Comparison of ENCODE assay signal across 12 cellular contexts in the genomic region with DNA sequence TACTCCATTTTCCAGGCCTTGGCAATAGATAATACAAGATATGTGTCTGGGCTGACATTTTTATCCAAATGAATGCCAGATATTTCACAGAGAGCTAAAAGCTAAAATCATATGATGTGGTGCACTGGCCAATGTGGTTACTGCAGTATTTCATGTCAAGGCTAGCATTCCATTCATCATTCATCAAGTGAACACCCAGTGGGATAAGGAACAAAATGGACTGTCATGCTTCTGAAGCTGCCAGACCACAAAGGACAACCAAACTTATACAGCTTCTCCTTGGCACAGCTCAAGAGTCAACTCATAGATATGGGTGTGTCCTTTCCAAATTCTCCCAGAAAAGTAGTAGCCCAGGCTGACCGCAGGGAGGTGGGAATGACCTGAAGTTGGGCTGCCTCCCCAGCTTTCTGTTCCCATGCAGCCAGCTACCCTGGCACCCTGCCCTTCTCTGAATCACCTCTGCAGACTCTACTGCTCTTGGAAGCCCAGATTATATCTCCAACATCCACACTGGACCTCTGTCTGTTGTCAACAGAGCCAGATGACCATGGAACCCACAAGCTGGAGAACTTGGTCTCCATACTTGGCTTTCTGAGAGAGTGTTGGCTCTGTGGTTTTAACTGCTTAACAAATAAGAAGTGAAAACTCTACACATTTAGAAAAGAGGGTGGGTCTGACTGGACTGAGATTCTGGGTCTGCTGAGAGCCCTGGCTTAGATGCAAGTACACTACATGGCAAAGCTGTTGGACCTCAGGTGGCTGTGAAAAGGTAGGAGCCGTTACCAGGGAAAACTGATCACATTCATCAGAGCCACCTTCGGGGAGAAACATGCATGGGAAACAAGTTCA.
DNase-seq lines count a peak whose midpoint lies in the region; ATAC-seq and TF ChIP-seq lines count a peak whose summit lies in the region.
"Had no signal": no experiment of that assay in that cellular context is flagged by ENCODE, and none has a peak within 500 bp of the region (broad histone marks: within the 10 kb centered on the region; RNA-seq: fewer than 3 reads in every experiment).

No MANE protein-coding gene starts in this region.

- peak; percentile 95 for DNase-seq in EL
- DNase-seq in PC-3, result peak; percentile 68
- peak; percentile 100 for DNase-seq in fibroblast of mammary gland (ENCODE audit: low read depth)
- DNase-seq in posterior vena cava (ENCODE audit: low spot score), result peak; percentile 96
- DNase-seq in NCI-H82 treated with DMSO at 0.1 percent for 48 hours (lab: John Stamatoyannopoulos, UW; ENCODE audit: unreplicated experiment), result no peak
- no peak for DNase-seq in colonic mucosa
- DNase-seq in activated T-cell treated with anti-CD3 and anti-CD28 coated beads, Interleukin-2, amount 50 U/mL, for 72 hours, result no peak
- DNase-seq: activated gamma-delta T cell treated with Interleukin-2 at 50 U/mL for 16 hours, COR-L47, NCI-H2081, T-helper 2 cell had no signal

- H3K4me2 ChIP-seq in PC-3 (ENCODE audit: low read length), result no peak overlapping the region

- no peaks in the 10 kb centered on the region for H3K79me2 ChIP-seq in PC-3 (ENCODE audit: low read length)

- CTCF ChIA-PET in PC-3 (lab: Charles Lee), result no interaction called here

- peaks cover 5% of the 10 kb centered on the region for H3K27me3 Mint-ChIP-seq in activated T-cell treated with anti-CD3 and anti-CD28 coated beads, Interleukin-2, amount 50 U/mL, for 72 hours (ENCODE audit: low read depth)

- POLR2A ChIA-PET in PC-3 (lab: Charles Lee; ENCODE audit: unreplicated experiment), result no interaction called here

- H3K9ac ChIP-seq in PC-3 (ENCODE audit: low read length) (no peak overlapping the region), colonic mucosa (ENCODE audit: low read depth in 2 of 2, low read length in 2 of 2) (no peak overlapping the region)

- H3K27ac ChIP-seq in PC-3 (ENCODE audit: low read length), result 0 out of 2 replicates have a peak overlapping the region, but pooled peaks have one; percentile 16
- H3K27ac ChIP-seq in colonic mucosa, result no peak overlapping the region

- no peaks in the 10 kb centered on the region for H4K20me1 ChIP-seq in PC-3 (ENCODE audit: low read length)

- intact Hi-C loops in PC-3 (cut with micrococcal nuclease) (no loop called here), posterior vena cava (cut with DNase I) (loop anchor here in 1 of 2 donors (10.0 kb wide), 1 partner anchor 58 kb away; no protein-coding TSS in a partner anchor), colonic mucosa (cut with DNase I) (loop anchor here (5.0 kb wide), 1 partner anchor 50 kb away; no protein-coding TSS in a partner anchor)

- no peak for ATAC-seq in PC-3
- ATAC-seq in HG03571 (IDR thresholded peaks at IDR 0.05; ENCODE audit: unreplicated experiment), result no peak
- no peak for ATAC-seq in activated T-cell treated with anti-CD3 and anti-CD28 coated beads, Interleukin-2, amount 50 U/mL, for 72 hours (replicated peaks in 1 of 2)

- H3K4me1 ChIP-seq in PC-3 (ENCODE audit: insufficient read depth, low read length), result no peaks in the 10 kb centered on the region; the same call in 1 of the 2 replicates
- no peaks in the 10 kb centered on the region for H3K4me1 ChIP-seq in colonic mucosa

- no peak overlapping the region for H2AFZ ChIP-seq in PC-3 (ENCODE audit: low read length)

- BruUV-seq in PC-3 (replicated peaks; lab: Mats Ljungman, UMichigan), result no TSS peak

- no peak overlapping the region for H3K4me3 ChIP-seq in PC-3 (ENCODE audit: low read length)
- no peak overlapping the region for H3K4me3 ChIP-seq in fibroblast of mammary gland (ENCODE audit: control insufficient read depth, low read depth, low read length)
- H3K4me3 ChIP-seq in colonic mucosa, result no peak overlapping the region

- no peaks in the 10 kb centered on the region for H3K9me3 ChIP-seq in PC-3 (ENCODE audit: low read length)
- H3K9me3 ChIP-seq in colonic mucosa, result no peaks in the 10 kb centered on the region

- no peak overlapping the region for H3K4me3 Mint-ChIP-seq in activated T-cell treated with anti-CD3 and anti-CD28 coated beads, Interleukin-2, amount 50 U/mL, for 72 hours

- no peaks in the 10 kb centered on the region for H3K36me3 Mint-ChIP-seq in activated T-cell treated with anti-CD3 and anti-CD28 coated beads, Interleukin-2, amount 50 U/mL, for 72 hours (ENCODE audit: insufficient read depth in 2 of 2)

- H3K36me3 ChIP-seq in PC-3 (ENCODE audit: low read depth, low read length) (no peaks in the 10 kb centered on the region), colonic mucosa (no peaks in the 10 kb centered on the region)

- H3K27ac Mint-ChIP-seq in activated T-cell treated with anti-CD3 and anti-CD28 coated beads, Interleukin-2, amount 50 U/mL, for 72 hours, result no peak overlapping the region

- no peaks in the 10 kb centered on the region for H3K9me3 Mint-ChIP-seq in activated T-cell treated with anti-CD3 and anti-CD28 coated beads, Interleukin-2, amount 50 U/mL, for 72 hours

- no peak for TF ChIP-seq CTCF in PC-3 (conservative IDR thresholded peaks at IDR 0.05; ENCODE audit: low read depth, low read length)
- TF ChIP-seq CTCF in fibroblast of mammary gland (conservative IDR thresholded peaks at IDR 0.05; ENCODE audit: control insufficient read depth, insufficient read depth, low read depth, low read length), result peak; percentile 41
- no peak for TF ChIP-seq CTCF in colonic mucosa (IDR thresholded peaks at IDR 0.05)

- no peaks in the 10 kb centered on the region for H3K27me3 ChIP-seq in PC-3 (ENCODE audit: low read length)
- H3K27me3 ChIP-seq in colonic mucosa, result no peaks in the 10 kb centered on the region

- H3F3A ChIP-seq in PC-3 (ENCODE audit: low read length, unreplicated experiment), result no peaks in the 10 kb centered on the region

- no peaks in the 10 kb centered on the region for H3K9me2 ChIP-seq in PC-3 (replicated peaks; ENCODE audit: low read length)

- H3K4me1 Mint-ChIP-seq in activated T-cell treated with anti-CD3 and anti-CD28 coated beads, Interleukin-2, amount 50 U/mL, for 72 hours (ENCODE audit: low read depth), result no peaks in the 10 kb centered on the region

Comparison
In these comparisons a context has a peak if more than half of its experiments do, and no peak if none do; other contexts are left out.
1. DNase-seq: peak in EL (single experiment), PC-3 (single experiment), fibroblast of mammary gland (single experiment) and posterior vena cava (single experiment); none in NCI-H82 treated with DMSO at 0.1 percent for 48 hours (single experiment), colonic mucosa (single experiment) and activated T-cell treated with anti-CD3 and anti-CD28 coated beads, Interleukin-2, amount 50 U/mL, for 72 hours (0 of 2).